Comparison of ENCODE assay signal across 25 cellular contexts in genomic region chr6:42068872-42069522, GRCh38.
"Had no signal": no experiment of that assay in that cellular context is flagged by ENCODE, and none has a peak within 500 bp of the region (broad histone marks: within the 10 kb centered on the region; RNA-seq: fewer than 3 reads in every experiment).

No MANE protein-coding gene starts in this region.

- H3K27me3 ChIP-seq: esophagus squamous epithelium, tibial artery, vagina had no signal

- H3K27ac Mint-ChIP-seq: activated B cell treated with CpG ODN at 0.5 μM for 24 hours; activated CD8-positive, alpha-beta T cell treated with anti-CD3 and anti-CD28 coated beads, Interleukin-2, amount 10 ng/mL, durations not matched to agents 7 days and 5 days; activated naive CD8-positive, alpha-beta T cell treated with anti-CD3 and anti-CD28 coated beads, Interleukin-2, amount 10 ng/mL, durations not matched to agents 7 days and 5 days; activated T-cell treated with anti-CD3 and anti-CD28 coated beads, Interleukin-2, amount 50 U/mL, for 24 hours; activated T-helper 2 cell treated with anti-CD3 and anti-CD28 coated beads, Interferon-gamma antibody, Interleukin-2, Interleukin-4, amounts not matched to agents 10 μg/mL and 5 μg/mL and 100 μg/mL, durations not matched to agents 14 hours and 24 hours and 36 hours; brain; nephron had no signal

- DNase-seq: activated B cell treated with CpG ODN at 0.5 μM for 24 hours; activated CD4-positive, alpha-beta T cell treated with anti-CD3 and anti-CD28 coated beads for 48 hours; activated CD8-positive, alpha-beta T cell treated with anti-CD3 and anti-CD28 coated beads, Interleukin-2, amount 10 ng/mL, durations not matched to agents 7 days and 5 days; activated naive CD4-positive, alpha-beta T cell treated with Interleukin-2 at 50 U/mL for 16 hours; activated naive CD8-positive, alpha-beta T cell treated with anti-CD3 and anti-CD28 coated beads, Interleukin-2, amount 10 ng/mL, durations not matched to agents 7 days and 5 days; activated T-cell treated with anti-CD3 and anti-CD28 coated beads, Interleukin-2, amount 50 U/mL, for 24 hours; cortex of kidney; effector CD8-positive, alpha-beta T cell; esophagus squamous epithelium; hippocampal formation; midbrain; stimulated activated CD4-positive, alpha-beta T cell treated with anti-CD3 and anti-CD28 coated beads, Interleukin-12 subunit alpha, Interleukin-12 subunit beta, amount 100 ng/mL, for 4 hours; stimulated activated CD4-positive, alpha-beta T cell treated with anti-CD3 and anti-CD28 coated beads, Interleukin-2, amount 100 ng/mL, for 24 hours; stimulated activated naive CD8-positive, alpha-beta T cell treated with anti-CD3 and anti-CD28 coated beads, Interleukin-15, Interleukin-2, amounts not matched to agents 100 U/mL and 50 U/mL, for 24 hours; substantia nigra; SW 1271; T-helper 2 cell; tibial artery had no signal

- H3K27me3 Mint-ChIP-seq: activated B cell treated with CpG ODN at 0.5 μM for 24 hours; activated naive CD8-positive, alpha-beta T cell treated with anti-CD3 and anti-CD28 coated beads, Interleukin-2, amount 10 ng/mL, durations not matched to agents 7 days and 5 days; activated T-cell treated with anti-CD3 and anti-CD28 coated beads, Interleukin-2, amount 50 U/mL, for 24 hours; brain; central memory CD8-positive, alpha-beta T cell had no signal

- H3K4me1 ChIP-seq: esophagus squamous epithelium, tibial artery, vagina had no signal

- H3K4me3 ChIP-seq: esophagus squamous epithelium, tibial artery, vagina had no signal

- FAIRE-seq: endothelial cell of umbilical vein, islet of Langerhans had no signal

- ATAC-seq: activated CD8-positive, alpha-beta T cell treated with anti-CD3 and anti-CD28 coated beads, Interleukin-2, amount 10 ng/mL, durations not matched to agents 7 days and 5 days; stimulated activated naive CD8-positive, alpha-beta T cell treated with anti-CD3 and anti-CD28 coated beads, Interleukin-15, Interleukin-2, amounts not matched to agents 100 U/mL and 50 U/mL, for 24 hours had no signal

- H3K4me3 Mint-ChIP-seq: activated B cell treated with CpG ODN at 0.5 μM for 24 hours; activated CD8-positive, alpha-beta T cell treated with anti-CD3 and anti-CD28 coated beads, Interleukin-2, amount 10 ng/mL, durations not matched to agents 7 days and 5 days; activated naive CD8-positive, alpha-beta T cell treated with anti-CD3 and anti-CD28 coated beads, Interleukin-2, amount 10 ng/mL, durations not matched to agents 7 days and 5 days; activated T-cell treated with anti-CD3 and anti-CD28 coated beads, Interleukin-2, amount 50 U/mL, for 24 hours; brain; central memory CD8-positive, alpha-beta T cell; nephron had no signal

- H3K9me3 Mint-ChIP-seq: activated B cell treated with CpG ODN at 0.5 μM for 24 hours; activated naive CD8-positive, alpha-beta T cell treated with anti-CD3 and anti-CD28 coated beads, Interleukin-2, amount 10 ng/mL, durations not matched to agents 7 days and 5 days; activated T-cell treated with anti-CD3 and anti-CD28 coated beads, Interleukin-2, amount 50 U/mL, for 24 hours; activated T-helper 2 cell treated with anti-CD3 and anti-CD28 coated beads, Interferon-gamma antibody, Interleukin-2, Interleukin-4, amounts not matched to agents 10 μg/mL and 5 μg/mL and 100 μg/mL, durations not matched to agents 14 hours and 24 hours and 36 hours; brain; central memory CD8-positive, alpha-beta T cell; nephron had no signal

- H3K9me3 ChIP-seq: esophagus squamous epithelium, tibial artery, vagina had no signal

- H3K4me1 Mint-ChIP-seq: activated B cell treated with CpG ODN at 0.5 μM for 24 hours; brain; central memory CD8-positive, alpha-beta T cell; nephron had no signal

- H3K27ac ChIP-seq: esophagus squamous epithelium, tibial artery, vagina had no signal
